ENCODE assay signal across 15 cellular contexts in the genomic region with DNA sequence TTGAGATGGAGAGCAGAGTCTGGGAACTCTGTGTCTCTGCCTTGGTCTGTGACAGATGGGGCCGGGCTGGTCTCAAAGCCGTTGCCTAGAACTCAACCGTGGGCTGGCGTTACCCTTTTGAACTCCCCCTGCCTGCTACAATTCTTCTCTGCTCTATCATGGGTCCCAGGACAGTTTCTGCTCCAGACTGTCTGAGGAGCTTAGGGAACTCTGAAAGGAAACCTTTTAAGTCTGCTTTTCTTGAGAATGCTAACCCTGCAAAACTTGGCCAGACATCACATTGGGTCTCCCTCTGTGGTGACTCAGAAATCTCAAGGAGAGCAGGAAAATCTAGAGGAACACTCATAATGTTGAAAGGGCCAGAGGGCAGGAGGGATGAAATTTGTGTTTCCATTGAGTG.
DNase-seq lines count a peak whose midpoint lies in the region; ATAC-seq and TF ChIP-seq lines count a peak whose summit lies in the region.
"Had no signal": no experiment of that assay in that cellular context is flagged by ENCODE, and none has a peak within 500 bp of the region (broad histone marks: within the 10 kb centered on the region; RNA-seq: fewer than 3 reads in every experiment).

No MANE protein-coding gene starts in this region.

- no peak for TF ChIP-seq CTCF in nephron progenitor cell (IDR thresholded peaks at IDR 0.05)

- peak; percentile 53 for DNase-seq in AG08395 (ENCODE audit: low spot score)
- DNase-seq in amniotic epithelial cell (ENCODE audit: low read depth), result peak; percentile 83
- DNase-seq in fibroblast of peridontal ligament (ENCODE audit: extremely low read depth), result peak; percentile 74
- no peak for DNase-seq in nephron progenitor cell
- no peak for DNase-seq in activated T-helper 2 cell treated with anti-CD3 and anti-CD28 coated beads, Interferon-gamma antibody, Interleukin-2, Interleukin-4, amounts not matched to agents 10 μg/mL and 5 μg/mL and 100 μg/mL, durations not matched to agents 14 hours and 24 hours and 36 hours (ENCODE audit: low spot score)
- no peak for DNase-seq in activated T-cell treated with anti-CD3 and anti-CD28 coated beads for 4 hours
- DNase-seq in NCI-H1436 treated with DMSO at 0.1 percent for 48 hours (lab: John Stamatoyannopoulos, UW), result no peak
- DNase-seq: AML-193; central memory CD4-positive, alpha-beta T cell; KG1; NCI-H2227 treated with DMSO at 0.1 percent for 48 hours; psoas muscle; upper lobe of left lung had no signal

- ATAC-seq in activated CD4-positive, CD25-positive, alpha-beta regulatory T cell treated with anti-CD3 and anti-CD28 coated beads, Interleukin-2, amount 50 U/mL, for 24 hours, result no peak
- ATAC-seq: Panc1, psoas muscle had no signal

- H3K27me3 Mint-ChIP-seq in nephron progenitor cell (ENCODE audit: low read depth, poor library complexity), result peaks cover 2% of the 10 kb centered on the region
- H3K27me3 Mint-ChIP-seq in activated T-helper 2 cell treated with anti-CD3 and anti-CD28 coated beads, Interferon-gamma antibody, Interleukin-2, Interleukin-4, amounts not matched to agents 10 μg/mL and 5 μg/mL and 100 μg/mL, durations not matched to agents 14 hours and 24 hours and 36 hours (ENCODE audit: low read depth), result peaks cover 17% of the 10 kb centered on the region

- H3K4me3 Mint-ChIP-seq in nephron progenitor cell, result no peak overlapping the region
- no peak overlapping the region for H3K4me3 Mint-ChIP-seq in activated T-helper 2 cell treated with anti-CD3 and anti-CD28 coated beads, Interferon-gamma antibody, Interleukin-2, Interleukin-4, amounts not matched to agents 10 μg/mL and 5 μg/mL and 100 μg/mL, durations not matched to agents 14 hours and 24 hours and 36 hours (ENCODE audit: low read depth)

- peaks cover 50% of the 10 kb centered on the region for H3K36me3 Mint-ChIP-seq in nephron progenitor cell (ENCODE audit: low read depth)
- no peaks in the 10 kb centered on the region for H3K36me3 Mint-ChIP-seq in activated T-helper 2 cell treated with anti-CD3 and anti-CD28 coated beads, Interferon-gamma antibody, Interleukin-2, Interleukin-4, amounts not matched to agents 10 μg/mL and 5 μg/mL and 100 μg/mL, durations not matched to agents 14 hours and 24 hours and 36 hours (ENCODE audit: low read depth)

- peaks cover 13% of the 10 kb centered on the region for H3K4me1 Mint-ChIP-seq in nephron progenitor cell
- no peaks in the 10 kb centered on the region for H3K4me1 Mint-ChIP-seq in activated T-helper 2 cell treated with anti-CD3 and anti-CD28 coated beads, Interferon-gamma antibody, Interleukin-2, Interleukin-4, amounts not matched to agents 10 μg/mL and 5 μg/mL and 100 μg/mL, durations not matched to agents 14 hours and 24 hours and 36 hours (ENCODE audit: low read depth)

- intact Hi-C loops in activated T-helper 2 cell treated with anti-CD3 and anti-CD28 coated beads, Interferon-gamma antibody, Interleukin-2, Interleukin-4, amounts not matched to agents 10 μg/mL and 5 μg/mL and 100 μg/mL, durations not matched to agents 14 hours and 24 hours and 36 hours (cut with micrococcal nuclease), result no loop called here

- peak overlapping the region; percentile 75 for H3K27ac Mint-ChIP-seq in nephron progenitor cell
- H3K27ac Mint-ChIP-seq in activated T-helper 2 cell treated with anti-CD3 and anti-CD28 coated beads, Interferon-gamma antibody, Interleukin-2, Interleukin-4, amounts not matched to agents 10 μg/mL and 5 μg/mL and 100 μg/mL, durations not matched to agents 14 hours and 24 hours and 36 hours, result no peak overlapping the region

- peaks cover 4% of the 10 kb centered on the region for H3K9me3 Mint-ChIP-seq in nephron progenitor cell
- H3K9me3 Mint-ChIP-seq in activated T-helper 2 cell treated with anti-CD3 and anti-CD28 coated beads, Interferon-gamma antibody, Interleukin-2, Interleukin-4, amounts not matched to agents 10 μg/mL and 5 μg/mL and 100 μg/mL, durations not matched to agents 14 hours and 24 hours and 36 hours, result no peaks in the 10 kb centered on the region

Comparison
In these comparisons a context has a peak if more than half of its experiments do, and no peak if none do; other contexts are left out.
1. DNase-seq: peak in AG08395 (single experiment), amniotic epithelial cell (single experiment) and fibroblast of peridontal ligament (single experiment); none in nephron progenitor cell (single experiment), activated T-helper 2 cell treated with anti-CD3 and anti-CD28 coated beads, Interferon-gamma antibody, Interleukin-2, Interleukin-4, amounts not matched to agents 10 μg/mL and 5 μg/mL and 100 μg/mL, durations not matched to agents 14 hours and 24 hours and 36 hours (single experiment), activated T-cell treated with anti-CD3 and anti-CD28 coated beads for 4 hours (single experiment) and NCI-H1436 treated with DMSO at 0.1 percent for 48 hours (single experiment).